Comparison of ENCODE assay signal across 1 cellular context in the genomic region with DNA sequence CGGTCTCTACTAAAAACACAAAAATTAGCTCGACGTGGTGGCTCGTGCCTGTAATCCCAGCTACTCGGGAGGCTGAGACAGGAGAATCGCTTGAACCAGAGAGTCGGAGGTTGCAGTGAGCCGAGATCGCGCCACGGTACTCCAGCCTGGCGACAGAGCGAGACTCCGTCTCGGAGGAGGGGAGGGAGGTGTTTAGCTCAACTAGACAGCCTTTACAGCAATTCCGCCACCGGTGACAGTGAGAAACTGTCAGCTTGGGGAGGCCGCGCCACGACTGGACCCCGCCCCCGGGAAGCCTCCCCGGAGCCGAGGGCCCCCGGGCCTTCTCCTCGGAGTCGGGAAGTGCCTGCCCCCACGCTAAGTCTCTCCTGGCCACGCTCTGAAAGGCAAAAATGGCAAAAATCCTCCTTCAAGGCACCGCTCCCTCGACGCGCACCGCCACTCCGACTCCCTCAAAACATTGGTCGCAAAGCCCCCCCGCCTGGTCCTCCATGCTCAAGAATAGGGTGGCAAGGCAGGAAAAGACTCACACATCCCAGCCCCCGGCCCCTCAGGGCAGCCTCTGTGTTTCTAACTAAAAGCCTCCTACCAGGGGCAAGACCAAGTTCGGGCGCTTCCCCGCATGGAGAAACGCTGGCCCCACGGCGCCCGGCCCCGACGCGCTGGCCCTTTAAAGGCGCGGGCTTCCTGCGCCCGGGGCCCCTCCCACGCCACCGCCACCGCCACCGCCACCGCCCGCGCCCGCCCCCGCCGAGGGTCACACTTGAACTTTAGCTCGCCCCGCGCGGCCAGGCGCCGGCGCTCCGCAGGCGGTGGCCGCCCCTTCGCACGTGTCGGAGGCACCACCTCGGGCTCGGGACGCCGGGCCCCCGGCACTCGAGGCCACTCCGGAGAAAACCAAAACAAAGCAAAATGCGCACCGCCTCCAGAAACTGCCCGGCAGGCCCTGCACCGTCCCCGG.
A peak's percentile ranks its signal among the peaks of the same experiment; 100 is the strongest.
TF ChIP-seq lines count a peak whose summit lies in the region.

No MANE protein-coding gene starts in this region.

TF ChIP-seq in HepG2, 621 proteins besides CTCF, POLR2A, EP300 and RAD21 (continued from another document and continues in another):
- 0 out of 2 replicates have a peak, but pooled peaks have one; percentile 24 for TF ChIP-seq CCDC6 (CRISPR knock-in tag; IDR thresholded peaks at IDR 0.05)
- peak; percentile 75 for TF ChIP-seq TFDP1 (CRISPR knock-in tag; IDR thresholded peaks at IDR 0.05; ENCODE audit: borderline replicate concordance)
- TF ChIP-seq ZNF768 (CRISPR knock-in tag; IDR thresholded peaks at IDR 0.05), result no peak
- no peak for TF ChIP-seq ZFP36 (IDR thresholded peaks at IDR 0.05; ENCODE audit: borderline replicate concordance, low read depth, low read length, partially characterized antibody)
- TF ChIP-seq ZUFSP (CRISPR knock-in tag; IDR thresholded peaks at IDR 0.05; ENCODE audit: borderline replicate concordance), result no peak
- no peak for TF ChIP-seq ZBED4 (CRISPR knock-in tag; IDR thresholded peaks at IDR 0.05; ENCODE audit: borderline replicate concordance)
- TF ChIP-seq, protein P1, sequence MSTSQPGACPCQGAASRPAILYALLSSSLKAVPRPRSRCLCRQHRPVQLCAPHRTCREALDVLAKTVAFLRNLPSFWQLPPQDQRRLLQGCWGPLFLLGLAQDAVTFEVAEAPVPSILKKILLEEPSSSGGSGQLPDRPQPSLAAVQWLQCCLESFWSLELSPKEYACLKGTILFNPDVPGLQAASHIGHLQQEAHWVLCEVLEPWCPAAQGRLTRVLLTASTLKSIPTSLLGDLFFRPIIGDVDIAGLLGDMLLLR (CRISPR knock-in tag; IDR thresholded peaks at IDR 0.05), result peak; percentile 63; the same call in 1 of the 2 replicates
- TF ChIP-seq SKIL (CRISPR knock-in tag; IDR thresholded peaks at IDR 0.05; ENCODE audit: borderline replicate concordance), result peak; percentile 73
- TF ChIP-seq RERE (CRISPR knock-in tag; IDR thresholded peaks at IDR 0.05; ENCODE audit: low read depth), result no peak
- 0 out of 2 replicates have a peak, but pooled peaks have one; percentile 60 for TF ChIP-seq SATB2 (CRISPR knock-in tag; IDR thresholded peaks at IDR 0.05)
- TF ChIP-seq ZBTB7B (CRISPR knock-in tag; IDR thresholded peaks at IDR 0.05), result 0 out of 2 replicates have a peak, but pooled peaks have one; percentile 27
- TF ChIP-seq ZNF20 (CRISPR knock-in tag; IDR thresholded peaks at IDR 0.05), result no peak
- TF ChIP-seq DDIT3 (CRISPR knock-in tag; IDR thresholded peaks at IDR 0.05), result no peak
- TF ChIP-seq ZNF629 (CRISPR knock-in tag; conservative IDR thresholded peaks at IDR 0.05), result 0 out of 2 replicates have a peak, but pooled peaks have one; percentile 3
- no peak for TF ChIP-seq KDM6A (CRISPR knock-in tag; IDR thresholded peaks at IDR 0.05; ENCODE audit: low read depth)
- TF ChIP-seq ZMYM4 (CRISPR knock-in tag; IDR thresholded peaks at IDR 0.05), result peak; percentile 21; the same call in 1 of the 2 replicates
- TF ChIP-seq, protein P2, sequence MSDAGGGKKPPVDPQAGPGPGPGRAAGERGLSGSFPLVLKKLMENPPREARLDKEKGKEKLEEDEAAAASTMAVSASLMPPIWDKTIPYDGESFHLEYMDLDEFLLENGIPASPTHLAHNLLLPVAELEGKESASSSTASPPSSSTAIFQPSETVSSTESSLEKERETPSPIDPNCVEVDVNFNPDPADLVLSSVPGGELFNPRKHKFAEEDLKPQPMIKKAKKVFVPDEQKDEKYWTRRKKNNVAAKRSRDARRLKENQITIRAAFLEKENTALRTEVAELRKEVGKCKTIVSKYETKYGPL (CRISPR knock-in tag; IDR thresholded peaks at IDR 0.05), result 0 out of 2 replicates have a peak, but pooled peaks have one; percentile 12
- TF ChIP-seq ZZZ3 (CRISPR knock-in tag; IDR thresholded peaks at IDR 0.05; ENCODE audit: borderline replicate concordance), result no peak
- no peak for TF ChIP-seq AGO2 (optimal IDR thresholded peaks at IDR 0.05; ENCODE audit: low read depth, low read length)
- peak; percentile 52; the same call in 1 of the 2 replicates for TF ChIP-seq ZBTB2 (CRISPR knock-in tag; IDR thresholded peaks at IDR 0.05; ENCODE audit: low read depth)
- TF ChIP-seq RARA (CRISPR knock-in tag; IDR thresholded peaks at IDR 0.05), result peak; percentile 83
- TF ChIP-seq SP4 (CRISPR knock-in tag; IDR thresholded peaks at IDR 0.05), result 0 out of 2 replicates have a peak, but pooled peaks have one; percentile 13
- peak; percentile 31; the same call in 1 of the 2 replicates for TF ChIP-seq KLF12 (CRISPR knock-in tag; IDR thresholded peaks at IDR 0.05; ENCODE audit: borderline replicate concordance)
- no peak for TF ChIP-seq ATF2 (CRISPR knock-in tag; IDR thresholded peaks at IDR 0.05)
- peak; percentile 11; the same call in 1 of the 2 replicates for TF ChIP-seq ZNF331 (CRISPR knock-in tag; IDR thresholded peaks at IDR 0.05)
- peak; percentile 36; the same call in 1 of the 2 replicates for TF ChIP-seq ZFX (CRISPR knock-in tag; IDR thresholded peaks at IDR 0.05; ENCODE audit: low read depth)
- TF ChIP-seq GABPB1 (CRISPR knock-in tag; IDR thresholded peaks at IDR 0.05), result peak; percentile 3; the same call in 1 of the 2 replicates
